24 cellular contexts compared by ENCODE assay signal in genomic region chr4:129978315-129978714, GRCh38.
"Had no signal": no experiment of that assay in that cellular context is flagged by ENCODE, and none has a peak within 500 bp of the region (broad histone marks: within the 10 kb centered on the region; RNA-seq: fewer than 3 reads in every experiment).

No MANE protein-coding gene starts in this region.

- H3K27me3 ChIP-seq: ascending aorta, cardiac muscle cell, dorsolateral prefrontal cortex, hepatocyte, stomach, thyroid gland, upper lobe of left lung, vagina had no signal

- DNase-seq: activated CD4-positive, alpha-beta T cell treated with anti-CD3 and anti-CD28 coated beads for 48 hours; activated CD4-positive, alpha-beta T cell treated with anti-CD3 and anti-CD28 coated beads, Interleukin-2, amount 50 U/mL, for 48 hours; activated CD8-positive, alpha-beta memory T cell treated with anti-CD3 and anti-CD28 coated beads for 24 hours; activated effector memory CD4-positive, alpha-beta T cell treated with Interleukin-2 at 50 U/mL for 16 hours; activated naive CD4-positive, alpha-beta T cell treated with Interleukin-2 at 50 U/mL for 16 hours; activated naive CD8-positive, alpha-beta T cell treated with anti-CD3 and anti-CD28 coated beads for 36 hours; dorsolateral prefrontal cortex; effector memory CD4-positive, alpha-beta T cell; islet precursor cell; left ventricle myocardium inferior; nephron progenitor cell; right cardiac atrium; stimulated activated CD4-positive, alpha-beta T cell treated with anti-CD3 and anti-CD28 coated beads, Interleukin-15, amount 100 ng/mL, for 24 hours; stimulated activated CD4-positive, alpha-beta T cell treated with anti-CD3 and anti-CD28 coated beads, Interleukin-2, amount 100 ng/mL, for 24 hours; stimulated activated naive B cell treated with anti-CD40 and anti-IgM and Interleukin-4, amounts not matched to agents 10 μg/mL and 1 μg/mL and 100 μg/mL, for 72 hours; stomach; thyroid gland; upper lobe of left lung had no signal

- H3K36me3 ChIP-seq: ascending aorta, cardiac muscle cell, left ventricle myocardium inferior, stomach, thyroid gland, upper lobe of left lung, vagina had no signal

- H3K4me3 ChIP-seq: ascending aorta, cardiac muscle cell, coronary artery, dorsolateral prefrontal cortex, hepatocyte, left ventricle myocardium inferior, stomach, thyroid gland, upper lobe of left lung, vagina had no signal

- H3K9me3 ChIP-seq: ascending aorta, left ventricle myocardium inferior, thyroid gland, upper lobe of left lung, vagina had no signal

- ATAC-seq: right cardiac atrium; stimulated activated naive B cell treated with anti-CD40 and anti-IgM and Interleukin-4, amounts not matched to agents 10 μg/mL and 1 μg/mL and 100 μg/mL, for 72 hours had no signal

- H3K4me1 ChIP-seq: ascending aorta, left ventricle myocardium inferior, stomach, thyroid gland, upper lobe of left lung, vagina had no signal

- H3K4me2 ChIP-seq: hepatocyte had no signal

- H3K27ac ChIP-seq: ascending aorta, cardiac muscle cell, coronary artery, dorsolateral prefrontal cortex, hepatocyte, left ventricle myocardium inferior, stomach, thyroid gland, upper lobe of left lung, vagina, VCaP had no signal
